In the genomic region with DNA sequence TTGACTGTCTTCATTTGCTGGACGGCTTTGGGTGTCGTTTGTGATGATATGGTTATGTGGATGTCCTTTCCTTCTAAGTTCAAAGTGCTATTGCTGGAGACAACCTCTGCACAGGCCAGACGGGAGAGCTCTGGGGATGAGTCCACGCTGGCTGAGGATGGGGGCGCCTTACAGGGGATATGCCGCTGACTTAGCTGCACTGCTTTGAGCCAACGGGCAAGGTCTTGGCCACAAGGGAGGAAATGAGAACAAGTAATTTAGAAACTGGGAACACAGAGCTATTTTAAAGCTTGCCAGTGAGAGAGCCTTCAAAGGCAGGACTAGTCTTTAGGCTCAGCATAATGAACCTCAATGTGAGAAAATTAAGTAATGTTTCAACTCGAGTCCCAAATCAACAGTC, we compare ENCODE assay signal across 33 cellular contexts.
DNase-seq lines count a peak whose midpoint lies in the region; ATAC-seq and TF ChIP-seq lines count a peak whose summit lies in the region.
"Had no signal": no experiment of that assay in that cellular context is flagged by ENCODE, and none has a peak within 500 bp of the region (broad histone marks: within the 10 kb centered on the region; RNA-seq: fewer than 3 reads in every experiment).

No MANE protein-coding gene starts in this region.

- peaks cover 2% of the 10 kb centered on the region for H3K36me3 Mint-ChIP-seq in effector memory CD8-positive, alpha-beta T cell (ENCODE audit: insufficient read depth)

- no peak for TF ChIP-seq CTCF in right atrium auricular region (IDR thresholded peaks at IDR 0.05)

- no peak for ATAC-seq in Right ventricle myocardium inferior
- ATAC-seq in effector memory CD8-positive, alpha-beta T cell (replicated peaks), result no peak
- ATAC-seq in HG02970 (IDR thresholded peaks at IDR 0.05; ENCODE audit: low FRiP score, unreplicated experiment), result no peak
- no peak for ATAC-seq in GM21381 (IDR thresholded peaks at IDR 0.05; ENCODE audit: unreplicated experiment)
- ATAC-seq: A549, esophagus mucosa, heart left ventricle, HepG2, right cardiac atrium had no signal

- H3K79me2 ChIP-seq in Karpas-422 (ENCODE audit: low read length), result no peaks in the 10 kb centered on the region

- H3K4me3 Mint-ChIP-seq in effector memory CD8-positive, alpha-beta T cell, result peak overlapping the region; percentile 72 to 80
- H3K4me3 Mint-ChIP-seq: activated naive CD4-positive, alpha-beta T cell treated with anti-CD3 and anti-CD28 coated beads for 36 hours; brain; stimulated activated naive CD8-positive, alpha-beta T cell treated with anti-CD3 and anti-CD28 coated beads, Interleukin-15, Interleukin-2, amounts not matched to agents 100 ng/mL and 50 ng/mL, for 24 hours had no signal

- H3K9ac ChIP-seq in Karpas-422 (ENCODE audit: low read length), result no peak overlapping the region

- H3K27me3 ChIP-seq in right atrium auricular region (no peaks in the 10 kb centered on the region), Karpas-422 (ENCODE audit: low read length) (0 out of 2 replicates have a peak, but pooled peaks cover 2% of the 10 kb centered on the region)
- H3K27me3 ChIP-seq: heart left ventricle, neutrophil had no signal

- no peaks in the 10 kb centered on the region for H4K20me1 ChIP-seq in Karpas-422 (ENCODE audit: insufficient read depth, low read depth, low read length)

- peak; percentile 53 for DNase-seq in Right ventricle myocardium inferior (ENCODE audit: missing footprints)
- DNase-seq in right atrium auricular region (ENCODE audit: low spot score), result no peak
- DNase-seq in Karpas-422, result peak; percentile 25
- DNase-seq in effector memory CD8-positive, alpha-beta T cell, result no peak
- DNase-seq in superior temporal gyrus (ENCODE audit: extremely low spot score), result no peak
- DNase-seq in NCI-H1105 (lab: John Stamatoyannopoulos, UW), result no peak
- DNase-seq: activated naive CD4-positive, alpha-beta T cell treated with anti-CD3 and anti-CD28 coated beads for 36 hours; AML-193; Caco-2; cerebellar nuclear complex; dermis blood vessel endothelial cell; DMS53; heart left ventricle; Kasumi-1; left ventricle myocardium inferior; MV-4-11; NCI-H1436 treated with DMSO at 0.1 percent for 48 hours; NCI-H446 treated with DMSO at 0.1 percent for 48 hours; NCI-H774; posterior cingulate gyrus; SIG-M5; T1000 had no signal

- H3K4me3 ChIP-seq in right atrium auricular region, result no peak overlapping the region
- no peak overlapping the region for H3K4me3 ChIP-seq in Karpas-422 (ENCODE audit: low read length)
- H3K4me3 ChIP-seq: A549, heart left ventricle, left ventricle myocardium inferior, smooth muscle cell, thoracic aorta had no signal

- H3K4me2 ChIP-seq in Karpas-422 (ENCODE audit: low read depth, low read length, poor library complexity, severe bottlenecking), result no peak overlapping the region
- H3K4me2 ChIP-seq: A549, smooth muscle cell had no signal

- intact Hi-C loops in Right ventricle myocardium inferior (cut with DNase I), result no loop called here

- no peak overlapping the region for H2AFZ ChIP-seq in Karpas-422 (ENCODE audit: low read length)

- no peaks in the 10 kb centered on the region for H3K9me2 ChIP-seq in Karpas-422 (replicated peaks; ENCODE audit: insufficient read depth, low read length)

- H3K9me3 ChIP-seq in right atrium auricular region (no peaks in the 10 kb centered on the region), Karpas-422 (ENCODE audit: low read length) (no peaks in the 10 kb centered on the region)
- H3K9me3 ChIP-seq: A549, Caco-2, heart left ventricle, left ventricle myocardium inferior, neutrophil, thoracic aorta had no signal

- H3K36me3 ChIP-seq in right atrium auricular region (no peaks in the 10 kb centered on the region), Karpas-422 (ENCODE audit: insufficient read depth, low read length) (no peaks in the 10 kb centered on the region)
- H3K36me3 ChIP-seq: heart left ventricle, left ventricle myocardium inferior, neutrophil, thoracic aorta had no signal

- H3K27me3 Mint-ChIP-seq in effector memory CD8-positive, alpha-beta T cell, result no peaks in the 10 kb centered on the region
- H3K27me3 Mint-ChIP-seq: stimulated activated naive CD8-positive, alpha-beta T cell treated with anti-CD3 and anti-CD28 coated beads, Interleukin-15, Interleukin-2, amounts not matched to agents 100 ng/mL and 50 ng/mL, for 24 hours had no signal

- H3K4me1 ChIP-seq in right atrium auricular region (no peaks in the 10 kb centered on the region), Karpas-422 (ENCODE audit: low read length) (peaks cover 18% of the 10 kb centered on the region)
- H3K4me1 ChIP-seq: Caco-2 had no signal

- no peak overlapping the region for H3K27ac ChIP-seq in right atrium auricular region
- H3K27ac ChIP-seq in Karpas-422 (ENCODE audit: low read length), result no peak overlapping the region
- H3K27ac ChIP-seq: A549, heart left ventricle, left ventricle myocardium inferior, neutrophil, thoracic aorta had no signal

- peak overlapping the region; percentile 47 to 76 for H3K27ac Mint-ChIP-seq in effector memory CD8-positive, alpha-beta T cell
- H3K27ac Mint-ChIP-seq: activated naive CD4-positive, alpha-beta T cell treated with anti-CD3 and anti-CD28 coated beads for 36 hours; brain had no signal

- no peaks in the 10 kb centered on the region for H3K9me3 Mint-ChIP-seq in effector memory CD8-positive, alpha-beta T cell
- H3K9me3 Mint-ChIP-seq: activated naive CD4-positive, alpha-beta T cell treated with anti-CD3 and anti-CD28 coated beads for 36 hours; stimulated activated naive CD8-positive, alpha-beta T cell treated with anti-CD3 and anti-CD28 coated beads, Interleukin-15, Interleukin-2, amounts not matched to agents 100 ng/mL and 50 ng/mL, for 24 hours had no signal

- H3K4me1 Mint-ChIP-seq in effector memory CD8-positive, alpha-beta T cell (ENCODE audit: low read depth in 2 of 2), result peaks cover 18 to 41% of the 10 kb centered on the region in 2 donors

Comparison
In these comparisons a context has a peak if more than half of its experiments do, and no peak if none do; other contexts are left out.
1. DNase-seq: peak in Right ventricle myocardium inferior (single experiment) and Karpas-422 (single experiment); none in right atrium auricular region (single experiment), effector memory CD8-positive, alpha-beta T cell (0 of 3), superior temporal gyrus (single experiment) and NCI-H1105 (single experiment).